8 cellular contexts compared by ENCODE assay signal in the genomic region with DNA sequence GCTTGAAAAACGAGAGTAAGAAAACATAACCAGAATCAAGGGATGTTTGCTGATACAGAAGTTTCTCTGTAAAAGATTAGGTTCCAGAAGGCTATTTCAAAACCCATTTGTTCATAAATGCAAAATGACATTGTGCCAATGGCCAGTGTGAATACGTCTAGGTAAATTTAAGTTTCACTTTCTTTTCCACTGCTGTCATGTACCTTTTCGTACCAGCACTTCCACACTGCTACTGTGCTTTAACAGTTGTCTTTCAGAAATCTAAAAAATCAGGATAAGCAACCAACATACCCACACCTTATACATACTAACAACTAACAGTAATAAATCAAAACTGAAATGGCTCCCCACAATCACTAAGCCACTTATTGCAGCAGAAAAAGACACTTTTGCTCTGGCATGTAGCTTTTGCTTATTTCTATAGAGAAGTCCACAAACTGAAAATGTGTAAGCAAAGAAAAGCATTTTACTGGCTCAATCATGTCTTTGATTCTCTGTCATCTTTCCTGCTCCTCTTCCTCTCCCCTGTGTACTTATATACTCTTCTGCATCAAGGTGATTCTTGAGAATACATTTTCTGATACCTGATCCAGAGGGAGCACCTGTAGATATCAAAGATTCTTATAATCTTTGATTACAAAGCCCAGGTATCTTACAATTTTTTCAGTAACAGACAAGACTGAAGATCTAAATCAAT. TPM values are rescaled to one million over a fixed set of nuclear protein-coding genes. Genes with fewer than 3 reads are reported as not detected.
DNase-seq lines count a peak whose midpoint lies in the region; ATAC-seq and TF ChIP-seq lines count a peak whose summit lies in the region.

No MANE protein-coding gene starts in this region.

- TF ChIP-seq CTCF in mammary epithelial cell (conservative IDR thresholded peaks at IDR 0.05 in 1 of 2, IDR thresholded peaks at IDR 0.05 in 1 of 2; ENCODE audit: extremely low read depth in 1 of 2, insufficient read depth in 1 of 2, low read depth in 1 of 2, low read length in 2 of 2) = no peak

- H3K36me3 ChIP-seq in mammary epithelial cell (ENCODE audit: insufficient read depth, low read length) = peaks cover 4% of the 10 kb centered on the region
- no peaks in the 10 kb centered on the region for H3K36me3 ChIP-seq in muscle layer of colon (ENCODE audit: insufficient read depth, low read length)

- H3K4me2 ChIP-seq in mammary epithelial cell (ENCODE audit: insufficient read depth, low read depth, low read length) = peak overlapping the region; percentile 72

- H3K4me3 ChIP-seq in mammary epithelial cell (replicated peaks in 1 of 3; ENCODE audit: insufficient read depth in 1 of 3, low read depth in 2 of 3, low read length in 3 of 3) (peak overlapping the region; percentile 30 to 31 (median 30)), muscle layer of colon (ENCODE audit: low read depth in 1 of 2, low read length in 2 of 2) (peak overlapping the region; percentile 6 to 30)

- no peaks in the 10 kb centered on the region for H3K9me3 Mint-ChIP-seq in activated T-cell treated with anti-CD3 and anti-CD28 coated beads, Interleukin-2, amount 50 U/mL, for 4 hours

- H3K4me1 Mint-ChIP-seq in activated T-cell treated with anti-CD3 and anti-CD28 coated beads, Interleukin-2, amount 50 U/mL, for 4 hours (ENCODE audit: low read depth) = peaks cover 63% of the 10 kb centered on the region

- peaks cover 91% of the 10 kb centered on the region for H3K79me2 ChIP-seq in mammary epithelial cell (ENCODE audit: insufficient read depth, low read length)

- H2AFZ ChIP-seq in mammary epithelial cell (ENCODE audit: low read depth, low read length) = no peak overlapping the region

- DNase-seq in activated T-cell treated with anti-CD3 and anti-CD28 coated beads, Interleukin-2, amount 50 U/mL, for 4 hours = no peak
- DNase-seq in activated T-cell treated with anti-CD3 and anti-CD28 coated beads, Interleukin-2, amount 50 U/mL, for 48 hours = no peak
- DNase-seq in mammary epithelial cell = peak; percentile 23
- DNase-seq in NCI-H524 treated with DMSO at 0.1 percent for 48 hours (lab: John Stamatoyannopoulos, UW) = no peak
- no peak for DNase-seq in occipital lobe (lab: John Stamatoyannopoulos, UW)
- DNase-seq in NCI-H1092 (lab: John Stamatoyannopoulos, UW) = no peak

- 27% methylated on average over 3 of the region's 3 CpGs for WGBS in mammary epithelial cell (ENCODE audit: low coverage, missing lambda C conversion rate)

- BruUV-seq in mammary epithelial cell (replicated peaks; lab: Mats Ljungman, UMichigan) = no TSS peak

- no peaks in the 10 kb centered on the region for H3K27me3 Mint-ChIP-seq in activated T-cell treated with anti-CD3 and anti-CD28 coated beads, Interleukin-2, amount 50 U/mL, for 4 hours (ENCODE audit: low read depth)

- CTCF ChIA-PET in mammary epithelial cell (lab: Charles Lee; ENCODE audit: low non-redundant PET) = no interaction called here

- H3K9me3 ChIP-seq in mammary epithelial cell (replicated peaks; ENCODE audit: insufficient read depth, low read length) = no peaks in the 10 kb centered on the region
- no peaks in the 10 kb centered on the region for H3K9me3 ChIP-seq in muscle layer of colon (ENCODE audit: low read length)

- intact Hi-C loops in mammary epithelial cell (cut with micrococcal nuclease) = no loop called here

- peaks cover 21% of the 10 kb centered on the region for H3K4me1 ChIP-seq in mammary epithelial cell (ENCODE audit: insufficient read depth, low read length)
- peaks cover 35% of the 10 kb centered on the region for H3K4me1 ChIP-seq in muscle layer of colon (ENCODE audit: insufficient read depth, low read length)

- H3K27me3 ChIP-seq in mammary epithelial cell (ENCODE audit: insufficient read depth, low read length) (no peaks in the 10 kb centered on the region), muscle layer of colon (ENCODE audit: control insufficient read depth in 1 of 2, insufficient read depth in 2 of 2, low read length in 2 of 2) (no peaks in the 10 kb centered on the region)

- H4K20me1 ChIP-seq in mammary epithelial cell (ENCODE audit: insufficient read depth, low read length) = peaks cover 2% of the 10 kb centered on the region

- peak overlapping the region; percentile 18 for H3K27ac ChIP-seq in mammary epithelial cell (ENCODE audit: insufficient read depth, low read depth, low read length)
- H3K27ac ChIP-seq in muscle layer of colon (ENCODE audit: low read depth, low read length) = no peak overlapping the region

- peak overlapping the region; percentile 67 for H3K4me3 Mint-ChIP-seq in activated T-cell treated with anti-CD3 and anti-CD28 coated beads, Interleukin-2, amount 50 U/mL, for 4 hours

- in situ Hi-C loops in mammary epithelial cell (cut with MboI; ENCODE audit: low sequenced_read_pairs in 2 of 2) = no loop called here

- dilution Hi-C loops in mammary epithelial cell (cut with HindIII; ENCODE audit: low sequenced_read_pairs) = no loop called here

- ATAC-seq in activated T-cell treated with anti-CD3 and anti-CD28 coated beads, Interleukin-2, amount 50 U/mL, for 4 hours = peak in 1 of 2 donors; percentile 44
- peak; percentile 65 for ATAC-seq in HG03354 (IDR thresholded peaks at IDR 0.05; ENCODE audit: poor library complexity, severe bottlenecking, unreplicated experiment)

- H3K36me3 Mint-ChIP-seq in activated T-cell treated with anti-CD3 and anti-CD28 coated beads, Interleukin-2, amount 50 U/mL, for 4 hours (ENCODE audit: insufficient read depth) = peaks cover 11% of the 10 kb centered on the region

- H3K9ac ChIP-seq in mammary epithelial cell (ENCODE audit: insufficient read depth, low read length) = peak overlapping the region; percentile 46
- H3K9ac ChIP-seq in muscle layer of colon (ENCODE audit: low read length) = peak overlapping the region; percentile 20

RNA-seq across cellular contexts. Expression of gene ELF1, which starts 34.3 kb away (rescaled TPM):
- total RNA-seq in activated T-cell treated with anti-CD3 and anti-CD28 coated beads, Interleukin-2, amount 50 U/mL, for 4 hours = 10 to 100 TPM; 49.0 to 56.6 (median 55.9) TPM
- total RNA-seq in mammary epithelial cell (10 to 100 TPM; 48.0 to 66.3 TPM), occipital lobe (11.9 TPM)
- 32.6 TPM for polyA plus RNA-seq in mammary epithelial cell
- polyA minus RNA-seq in mammary epithelial cell = 51.3 TPM
